In the genomic region with DNA sequence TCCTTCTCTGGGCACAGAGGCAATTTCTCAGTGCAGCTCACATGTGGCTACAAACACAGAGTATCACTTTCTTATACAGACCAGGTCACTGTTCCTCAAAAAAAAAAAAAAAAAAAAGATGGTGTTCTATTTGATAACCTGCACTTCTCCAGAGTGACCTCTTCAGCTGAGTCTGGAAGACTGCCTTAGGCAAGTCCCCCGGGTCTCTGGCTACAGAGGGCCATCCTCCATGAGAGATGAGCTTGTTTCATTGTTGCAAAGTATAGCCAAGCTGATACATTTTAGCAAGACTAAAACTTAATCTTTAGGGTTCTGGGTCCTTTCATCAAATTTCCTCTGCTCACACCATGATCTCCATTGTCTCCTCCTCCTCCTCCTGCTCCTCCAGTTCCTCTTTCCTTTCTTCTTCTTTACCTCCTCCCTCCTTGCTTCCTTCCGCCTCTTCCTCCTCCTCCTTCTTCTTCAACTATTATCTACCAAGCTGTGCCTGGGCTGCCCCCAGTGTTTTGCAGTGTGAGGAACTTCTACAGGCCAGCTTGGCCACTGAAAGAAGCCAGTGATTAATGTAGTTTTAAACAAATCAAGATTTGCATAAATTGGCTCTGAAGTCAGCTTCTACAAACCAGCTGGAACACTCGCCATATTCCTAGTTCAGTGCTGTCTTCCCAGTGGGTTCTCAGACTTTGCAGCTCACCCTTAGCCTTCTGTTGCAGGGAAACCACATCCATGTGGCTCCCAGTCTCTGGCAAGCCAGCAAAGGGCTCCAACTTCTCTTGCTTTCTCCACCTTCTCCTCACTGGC, we compare ENCODE assay signal across 12 cellular contexts.
DNase-seq lines count a peak whose midpoint lies in the region; ATAC-seq and TF ChIP-seq lines count a peak whose summit lies in the region.
"Had no signal": no experiment of that assay in that cellular context is flagged by ENCODE, and none has a peak within 500 bp of the region (broad histone marks: within the 10 kb centered on the region; RNA-seq: fewer than 3 reads in every experiment).

No MANE protein-coding gene starts in this region.

- peaks cover 77 to 97% (median 94%) of the 10 kb centered on the region in 3 donors for H3K4me1 Mint-ChIP-seq in CD8-positive, alpha-beta memory T cell
- H3K4me1 Mint-ChIP-seq in CD8-positive, alpha-beta T cell (ENCODE audit: low read depth), result peaks cover 80% of the 10 kb centered on the region
- H3K4me1 Mint-ChIP-seq in activated CD4-positive, alpha-beta memory T cell treated with anti-CD3 and anti-CD28 coated beads for 36 hours (ENCODE audit: low read depth), result peaks cover 80% of the 10 kb centered on the region

- no peak overlapping the region for H3K4me2 ChIP-seq in hepatocyte

- no peaks in the 10 kb centered on the region for H4K20me1 ChIP-seq in hepatocyte (ENCODE audit: insufficient read depth, poor library complexity, severe bottlenecking)

- H3K27me3 ChIP-seq in CD8-positive, alpha-beta memory T cell (ENCODE audit: insufficient read depth, low read length, poor library complexity, severe bottlenecking), result no peaks in the 10 kb centered on the region
- no peaks in the 10 kb centered on the region for H3K27me3 ChIP-seq in hepatocyte
- no peaks in the 10 kb centered on the region for H3K27me3 ChIP-seq in CD8-positive, alpha-beta T cell (ENCODE audit: insufficient read depth, low read length)
- H3K27me3 ChIP-seq: colonic mucosa, Peyer's patch had no signal

- TF ChIP-seq CTCF in AG10803 (conservative IDR thresholded peaks at IDR 0.05; ENCODE audit: low read length) (no peak), hepatocyte (IDR thresholded peaks at IDR 0.05; ENCODE audit: poor library complexity) (no peak)
- TF ChIP-seq CTCF in CD8-positive, alpha-beta T cell (IDR thresholded peaks at IDR 0.05), result no peak

- peak overlapping the region in 1 of 7 donors; percentile 42 for H3K4me3 Mint-ChIP-seq in CD8-positive, alpha-beta memory T cell
- H3K4me3 Mint-ChIP-seq in CD8-positive, alpha-beta T cell, result no peak overlapping the region
- no peak overlapping the region for H3K4me3 Mint-ChIP-seq in activated CD4-positive, alpha-beta memory T cell treated with anti-CD3 and anti-CD28 coated beads for 36 hours

- H2AFZ ChIP-seq in hepatocyte, result no peak overlapping the region

- DNase-seq in AG10803 (ENCODE audit: low read depth), result peak; percentile 66
- DNase-seq in CD8-positive, alpha-beta memory T cell, result no peak
- peak; percentile 50 for DNase-seq in SKM-1 (lab: John Stamatoyannopoulos, UW; ENCODE audit: unreplicated experiment)
- no peak for DNase-seq in hepatocyte (ENCODE audit: low spot score)
- no peak for DNase-seq in HK-2 (ENCODE audit: unreplicated experiment)
- no peak for DNase-seq in CD8-positive, alpha-beta T cell
- DNase-seq in activated CD4-positive, alpha-beta memory T cell treated with anti-CD3 and anti-CD28 coated beads for 36 hours, result no peak
- DNase-seq: colonic mucosa; stimulated activated naive CD4-positive, alpha-beta T cell treated with Interleukin-2 at 50 U/mL for 16 hours; T-helper 9 cell had no signal

- intact Hi-C loops in CD8-positive, alpha-beta T cell (cut with DNase I, micrococcal nuclease), result no loop called here
- intact Hi-C loops in activated CD4-positive, alpha-beta memory T cell treated with anti-CD3 and anti-CD28 coated beads for 36 hours (cut with micrococcal nuclease), result no loop called here

- peaks cover 0 to 40% (median 5%) of the 10 kb centered on the region in 3 donors for H3K36me3 Mint-ChIP-seq in CD8-positive, alpha-beta memory T cell
- peaks cover 30% of the 10 kb centered on the region for H3K36me3 Mint-ChIP-seq in CD8-positive, alpha-beta T cell
- H3K36me3 Mint-ChIP-seq in activated CD4-positive, alpha-beta memory T cell treated with anti-CD3 and anti-CD28 coated beads for 36 hours, result no peaks in the 10 kb centered on the region

- H3K27ac ChIP-seq in CD8-positive, alpha-beta memory T cell (ENCODE audit: low read depth, low read length), result peak overlapping the region; percentile 53
- H3K27ac ChIP-seq in hepatocyte, result peak overlapping the region; percentile 37
- no peak overlapping the region for H3K27ac ChIP-seq in CD8-positive, alpha-beta T cell (ENCODE audit: low read depth, low read length)
- H3K27ac ChIP-seq: colonic mucosa, Peyer's patch had no signal

- peaks cover 51% of the 10 kb centered on the region for H3K4me1 ChIP-seq in CD8-positive, alpha-beta memory T cell (ENCODE audit: insufficient read depth, low read length)
- peaks cover 4% of the 10 kb centered on the region for H3K4me1 ChIP-seq in hepatocyte (ENCODE audit: insufficient read depth)
- peaks cover 19% of the 10 kb centered on the region for H3K4me1 ChIP-seq in CD8-positive, alpha-beta T cell (ENCODE audit: insufficient read depth, low read length)
- H3K4me1 ChIP-seq: colonic mucosa had no signal

- no peak overlapping the region for H3K4me3 ChIP-seq in AG10803 (ENCODE audit: low read length)
- H3K4me3 ChIP-seq in CD8-positive, alpha-beta memory T cell (ENCODE audit: low read length), result no peak overlapping the region
- no peak overlapping the region for H3K4me3 ChIP-seq in hepatocyte
- no peak overlapping the region for H3K4me3 ChIP-seq in CD8-positive, alpha-beta T cell (ENCODE audit: low read depth, low read length)
- H3K4me3 ChIP-seq: colonic mucosa, Peyer's patch had no signal

- POLR2A ChIA-PET in CD8-positive, alpha-beta memory T cell (lab: Charles Lee), result interaction anchor here (0.6 kb wide), 1 partner anchor 77 kb away, joined by 3 read pairs; no protein-coding TSS in a partner anchor
- POLR2A ChIA-PET in CD8-positive, alpha-beta T cell (lab: Charles Lee), result no interaction called here
- POLR2A ChIA-PET in activated CD4-positive, alpha-beta memory T cell treated with anti-CD3 and anti-CD28 coated beads for 36 hours (lab: Charles Lee), result interaction anchor here (1.0 kb wide), 2 partner anchors 17 to 19 kb away, joined by 3 read pairs; no protein-coding TSS in a partner anchor

- H3K27me3 Mint-ChIP-seq in CD8-positive, alpha-beta memory T cell, result peaks cover 0 to 3% of the 10 kb centered on the region in 2 donors
- no peaks in the 10 kb centered on the region for H3K27me3 Mint-ChIP-seq in CD8-positive, alpha-beta T cell (ENCODE audit: low read depth)
- H3K27me3 Mint-ChIP-seq in activated CD4-positive, alpha-beta memory T cell treated with anti-CD3 and anti-CD28 coated beads for 36 hours, result no peaks in the 10 kb centered on the region

- no peak for ATAC-seq in CD8-positive, alpha-beta T cell
- no peak for ATAC-seq in GM21423 (IDR thresholded peaks at IDR 0.05; ENCODE audit: unreplicated experiment)

- CTCF ChIA-PET in CD8-positive, alpha-beta memory T cell (lab: Charles Lee), result interaction anchor here (1.0 to 2.5 kb wide), 2 partner anchors 17 to 20 kb away, joined by 3 to 11 read pairs; no protein-coding TSS in a partner anchor
- CTCF ChIA-PET in CD8-positive, alpha-beta T cell (lab: Charles Lee), result interaction anchor here (1.9 kb wide), 1 partner anchor 20 kb away, joined by 9 read pairs; no protein-coding TSS in a partner anchor
- CTCF ChIA-PET in activated CD4-positive, alpha-beta memory T cell treated with anti-CD3 and anti-CD28 coated beads for 36 hours (lab: Charles Lee), result interaction anchor here (1.3 kb wide), 1 partner anchor 138 kb away, joined by 3 read pairs; no protein-coding TSS in a partner anchor

- no peaks in the 10 kb centered on the region for H3K9me3 ChIP-seq in CD8-positive, alpha-beta memory T cell (ENCODE audit: low read length)
- H3K9me3 ChIP-seq in hepatocyte (ENCODE audit: low read depth), result no peaks in the 10 kb centered on the region
- no peaks in the 10 kb centered on the region for H3K9me3 ChIP-seq in CD8-positive, alpha-beta T cell (ENCODE audit: low read length)
- H3K9me3 ChIP-seq: colonic mucosa, Peyer's patch had no signal

- no peaks in the 10 kb centered on the region for H3K36me3 ChIP-seq in CD8-positive, alpha-beta memory T cell (ENCODE audit: insufficient read depth, low read length)
- no peaks in the 10 kb centered on the region for H3K36me3 ChIP-seq in hepatocyte (replicated peaks; ENCODE audit: insufficient read depth, low read depth)
- no peaks in the 10 kb centered on the region for H3K36me3 ChIP-seq in CD8-positive, alpha-beta T cell (ENCODE audit: insufficient read depth, low read length)
- H3K36me3 ChIP-seq: colonic mucosa, Peyer's patch had no signal

- H3K9me2 ChIP-seq in hepatocyte (replicated peaks; ENCODE audit: insufficient read depth), result no peaks in the 10 kb centered on the region

- 90% methylated on average over 3 of the region's 3 CpGs for WGBS in hepatocyte (ENCODE audit: low lambda C conversion rate, missing lambda C conversion rate)

- H3K27ac Mint-ChIP-seq in CD8-positive, alpha-beta memory T cell, result peak overlapping the region in 6 of 8 donors; percentile 8 to 67 (median 40)
- no peak overlapping the region for H3K27ac Mint-ChIP-seq in CD8-positive, alpha-beta T cell
- H3K27ac Mint-ChIP-seq in activated CD4-positive, alpha-beta memory T cell treated with anti-CD3 and anti-CD28 coated beads for 36 hours, result no peak overlapping the region

- H3K9me3 Mint-ChIP-seq in CD8-positive, alpha-beta memory T cell, result no peaks in the 10 kb centered on the region
- H3K9me3 Mint-ChIP-seq in CD8-positive, alpha-beta T cell, result no peaks in the 10 kb centered on the region
- H3K9me3 Mint-ChIP-seq in activated CD4-positive, alpha-beta memory T cell treated with anti-CD3 and anti-CD28 coated beads for 36 hours, result no peaks in the 10 kb centered on the region

- H3K79me2 ChIP-seq in hepatocyte, result no peaks in the 10 kb centered on the region

Comparison
In these comparisons a context has a peak if more than half of its experiments do, and no peak if none do; other contexts are left out.
1. DNase-seq: peak in AG10803 (single experiment) and SKM-1 (single experiment); none in CD8-positive, alpha-beta memory T cell (0 of 5), hepatocyte (single experiment), HK-2 (single experiment), CD8-positive, alpha-beta T cell (0 of 7) and activated CD4-positive, alpha-beta memory T cell treated with anti-CD3 and anti-CD28 coated beads for 36 hours (single experiment).
2. H3K27ac Mint-ChIP-seq: peak in CD8-positive, alpha-beta memory T cell (6 of 8); none in CD8-positive, alpha-beta T cell (single experiment) and activated CD4-positive, alpha-beta memory T cell treated with anti-CD3 and anti-CD28 coated beads for 36 hours (single experiment).